In the genomic region with DNA sequence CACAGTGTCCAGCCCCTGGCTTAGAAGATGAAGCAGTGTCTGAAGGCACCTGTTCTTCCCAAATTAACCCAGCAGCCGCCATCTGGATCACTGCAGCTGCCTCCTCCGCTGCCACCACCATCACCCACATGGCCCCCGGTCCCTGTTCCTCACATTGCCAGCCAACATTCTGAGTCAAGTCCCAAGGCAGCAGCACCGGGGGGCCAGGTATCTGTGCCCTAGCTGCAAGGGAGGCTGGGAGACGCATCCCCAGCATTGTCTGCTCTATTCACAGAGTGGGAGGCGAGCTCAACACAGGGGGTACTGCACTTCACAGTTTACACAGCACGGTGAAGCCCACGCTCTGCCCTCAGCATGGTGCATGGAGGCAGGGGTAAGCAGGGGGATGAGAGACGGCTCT, we compare ENCODE assay signal across 30 cellular contexts.
"Had no signal": no experiment of that assay in that cellular context is flagged by ENCODE, and none has a peak within 500 bp of the region (broad histone marks: within the 10 kb centered on the region; RNA-seq: fewer than 3 reads in every experiment).

No MANE protein-coding gene starts in this region.

- H3K4me3 ChIP-seq: ascending aorta, cardiac muscle cell had no signal

- H3K27me3 ChIP-seq: ascending aorta, cardiac muscle cell had no signal

- ATAC-seq: activated CD4-positive, alpha-beta T cell treated with anti-CD3 and anti-CD28 coated beads for 36 hours; activated CD4-positive, CD25-positive, alpha-beta regulatory T cell treated with anti-CD3 and anti-CD28 coated beads, Interleukin-2, amount 50 U/mL, for 24 hours; activated CD8-positive, alpha-beta T cell treated with anti-CD3 and anti-CD28 coated beads for 36 hours; activated naive CD8-positive, alpha-beta T cell treated with anti-CD3 and anti-CD28 coated beads, Interleukin-2, amount 50 U/mL, for 24 hours; activated T-cell treated with anti-CD3 and anti-CD28 coated beads, Interleukin-2, amount 50 U/mL, for 4 hours; activated T-cell treated with anti-CD3 and anti-CD28 coated beads, Interleukin-2, amount 50 U/mL, for 72 hours; WTC11 had no signal

- H3K36me3 ChIP-seq: ascending aorta, cardiac muscle cell had no signal

- DNase-seq: activated CD4-positive, alpha-beta memory T cell treated with anti-CD3 and anti-CD28 coated beads for 36 hours; activated CD4-positive, alpha-beta T cell treated with anti-CD3 and anti-CD28 coated beads for 1 hour; activated CD4-positive, alpha-beta T cell treated with anti-CD3 and anti-CD28 coated beads for 36 hours; activated CD4-positive, alpha-beta T cell treated with anti-CD3 and anti-CD28 coated beads, Interleukin-2, amount 10 ng/mL, durations not matched to agents 24 days and 14 days; activated CD4-positive, alpha-beta T cell treated with anti-CD3 and anti-CD28 coated beads, Interleukin-2, amount 50 U/mL, for 1 hour; activated CD4-positive, alpha-beta T cell treated with anti-CD3 and anti-CD28 coated beads, Interleukin-2, amount 50 U/mL, for 4 hours; activated CD4-positive, CD25-positive, alpha-beta regulatory T cell; activated CD8-positive, alpha-beta memory T cell treated with anti-CD3 and anti-CD28 coated beads, Interleukin-2, amount 50 U/mL, for 4 hours; activated CD8-positive, alpha-beta T cell treated with anti-CD3 and anti-CD28 coated beads for 36 hours; activated effector memory CD4-positive, alpha-beta T cell treated with Interleukin-2 at 50 U/mL for 16 hours; activated gamma-delta T cell; activated naive CD4-positive, alpha-beta T cell treated with anti-CD3 and anti-CD28 coated beads, Interleukin-2, amount 10 ng/mL, durations not matched to agents 7 days and 5 days; activated naive CD4-positive, alpha-beta T cell treated with Interleukin-2 at 50 U/mL for 16 hours; activated naive CD8-positive, alpha-beta T cell treated with anti-CD3 and anti-CD28 coated beads, Interleukin-2, amount 10 ng/mL, durations not matched to agents 7 days and 5 days; activated naive CD8-positive, alpha-beta T cell treated with anti-CD3 and anti-CD28 coated beads, Interleukin-2, amount 50 U/mL, for 24 hours; activated T-cell treated with anti-CD3 and anti-CD28 coated beads for 4 hours; activated T-cell treated with anti-CD3 and anti-CD28 coated beads, Interleukin-2, amount 50 U/mL, for 1 hour; activated T-cell treated with anti-CD3 and anti-CD28 coated beads, Interleukin-2, amount 50 U/mL, for 4 hours; activated T-cell treated with anti-CD3 and anti-CD28 coated beads, Interleukin-2, amount 50 U/mL, for 72 hours; amygdala; anterior cingulate cortex; cerebellar nuclear complex; T-helper 1 cell; T-helper 2 cell; T-helper 9 cell had no signal

- H3K9me3 ChIP-seq: ascending aorta had no signal

- H3K27ac ChIP-seq: ascending aorta, cardiac muscle cell, VCaP had no signal

- H3K4me1 ChIP-seq: ascending aorta had no signal
